Comparison of ENCODE assay signal across 1 cellular context in genomic region chr1:6353948-6354658, GRCh38.
TF ChIP-seq lines count a peak whose summit lies in the region.

No MANE protein-coding gene starts in this region.

TF ChIP-seq in IMR-90, 13 proteins besides CTCF, POLR2A, EP300 and RAD21 (continued from another document):
- no peak for TF ChIP-seq ELK1 (IDR thresholded peaks at IDR 0.05; ENCODE audit: borderline replicate concordance, low read depth, low read length)
- no peak for TF ChIP-seq RFX5 (IDR thresholded peaks at IDR 0.05; ENCODE audit: low read depth, low read length)
- no peak for TF ChIP-seq CEBPB (IDR thresholded peaks at IDR 0.05; ENCODE audit: low read depth, low read length)
- TF ChIP-seq CHD1 (IDR thresholded peaks at IDR 0.05; ENCODE audit: low read depth, low read length), result no peak
- TF ChIP-seq SMC3 (IDR thresholded peaks at IDR 0.05; ENCODE audit: low read depth, low read length), result no peak
- TF ChIP-seq FOS (IDR thresholded peaks at IDR 0.05; ENCODE audit: low read depth, low read length), result no peak
- no peak for TF ChIP-seq NFE2L2 (IDR thresholded peaks at IDR 0.05; ENCODE audit: low read depth, low read length)
